ENCODE assay signal across 21 cellular contexts in genomic region chr15:71133734-71134464, GRCh38. TPM values are rescaled to one million over a fixed set of nuclear protein-coding genes. Genes with fewer than 3 reads are reported as not detected.
A peak's percentile ranks its signal among the peaks of the same experiment; 100 is the strongest.
DNase-seq lines count a peak whose midpoint lies in the region; ATAC-seq and TF ChIP-seq lines count a peak whose summit lies in the region.
"Had no signal": no experiment of that assay in that cellular context is flagged by ENCODE, and none has a peak within 500 bp of the region (broad histone marks: within the 10 kb centered on the region; RNA-seq: fewer than 3 reads in every experiment).

No MANE protein-coding gene starts in this region.

- peak overlapping the region; percentile 34 for H2AK9ac ChIP-seq in IMR-90 (replicated peaks; ENCODE audit: low read depth, low read length, poor library complexity)

- H3K9me3 ChIP-seq in IMR-90 (ENCODE audit: control insufficient read depth, insufficient read depth, low read length) (no peaks in the 10 kb centered on the region), right cardiac atrium (ENCODE audit: control insufficient read depth, low read length) (no peaks in the 10 kb centered on the region), psoas muscle (no peaks in the 10 kb centered on the region), Peyer's patch (no peaks in the 10 kb centered on the region), Karpas-422 (ENCODE audit: low read length) (no peaks in the 10 kb centered on the region)
- H3K9me3 ChIP-seq: sigmoid colon, upper lobe of left lung had no signal

- BruUV-seq in IMR-90 (replicated peaks; lab: Mats Ljungman, UMichigan): no TSS peak

- H3K56ac ChIP-seq in IMR-90 (ENCODE audit: extremely low read depth, insufficient read depth, low read length): no peak overlapping the region

- H2AK5ac ChIP-seq in IMR-90 (ENCODE audit: low read depth, low read length): peak overlapping the region; percentile 5; the same call in 1 of the 2 replicates

- no peak overlapping the region for H2AFZ ChIP-seq in IMR-90 (replicated peaks; ENCODE audit: low read length, poor library complexity)
- H2AFZ ChIP-seq in Karpas-422 (ENCODE audit: low read length): no peak overlapping the region

- dilution Hi-C loops in IMR-90 (cut with HindIII; ENCODE audit: low sequenced_read_pairs, unreplicated experiment): no loop called here

- DNase-seq in IMR-90 (no peak), dermis microvascular lymphatic vessel endothelial cell (ENCODE audit: low read depth in 2 of 2) (peak; percentile 64 to 69), right cardiac atrium (peak in 1 of 3 donors; percentile 61), psoas muscle (peak in 1 of 2 donors; percentile 67), Peyer's patch (no peak), Karpas-422 (no peak)
- DNase-seq in effector CD8-positive, alpha-beta T cell (lab: John Stamatoyannopoulos, UW): no peak
- DNase-seq: activated CD4-positive, alpha-beta memory T cell treated with anti-CD3 and anti-CD28 coated beads, Interleukin-2, amount 10 ng/mL, durations not matched to agents 7 days and 5 days; activated naive CD8-positive, alpha-beta T cell treated with anti-CD3 and anti-CD28 coated beads, Interleukin-2, amount 10 ng/mL, durations not matched to agents 7 days and 5 days; head of caudate nucleus; NCI-H1048; NCI-H2081 treated with DMSO at 0.1 percent for 48 hours; NCI-H524; sigmoid colon; stimulated activated CD4-positive, alpha-beta T cell treated with anti-CD3 and anti-CD28 coated beads, Interleukin-1b, Interleukin-23, amount 100 ng/mL, for 48 hours; stimulated activated naive CD8-positive, alpha-beta T cell treated with anti-CD3 and anti-CD28 coated beads, Interleukin-15, amount 100 ng/mL, for 72 hours; upper lobe of left lung had no signal

- no peak overlapping the region; the same call in 1 of the 2 replicates for H3K14ac ChIP-seq in IMR-90 (replicated peaks; ENCODE audit: low read depth, low read length)

- TF ChIP-seq POLR2A in IMR-90 (IDR thresholded peaks at IDR 0.05; ENCODE audit: low read depth, low read length) (no peak), Peyer's patch (IDR thresholded peaks at IDR 0.05) (no peak)

- no peak overlapping the region for H2BK15ac ChIP-seq in IMR-90 (ENCODE audit: low read depth, low read length)

- H3K27ac ChIP-seq in IMR-90 (ENCODE audit: insufficient read depth, low read length) (no peak overlapping the region), right cardiac atrium (ENCODE audit: low read length) (peak overlapping the region; percentile 84), psoas muscle (peak overlapping the region; percentile 36), Peyer's patch (no peak overlapping the region), Karpas-422 (ENCODE audit: low read length) (no peak overlapping the region)
- H3K27ac ChIP-seq: sigmoid colon, upper lobe of left lung had no signal

- peak overlapping the region; percentile 33; the same call in 1 of the 2 replicates for H2BK20ac ChIP-seq in IMR-90 (ENCODE audit: low read depth, low read length)

- H3K4me1 ChIP-seq in IMR-90 (ENCODE audit: control insufficient read depth, insufficient read depth, low read length): peaks cover 19% of the 10 kb centered on the region
- peaks cover 7% of the 10 kb centered on the region for H3K4me1 ChIP-seq in right cardiac atrium (ENCODE audit: control insufficient read depth, insufficient read depth, low read length)
- H3K4me1 ChIP-seq in psoas muscle: peaks cover 27% of the 10 kb centered on the region
- no peaks in the 10 kb centered on the region for H3K4me1 ChIP-seq in Peyer's patch
- H3K4me1 ChIP-seq in Karpas-422 (ENCODE audit: low read length): no peaks in the 10 kb centered on the region
- H3K4me1 ChIP-seq: sigmoid colon had no signal

- no peak overlapping the region for H3K9ac ChIP-seq in IMR-90 (ENCODE audit: low read depth, low read length)
- H3K9ac ChIP-seq in Karpas-422 (ENCODE audit: low read length): no peak overlapping the region

- no peaks in the 10 kb centered on the region for H3K36me3 ChIP-seq in IMR-90 (ENCODE audit: control insufficient read depth, insufficient read depth, low read length)
- H3K36me3 ChIP-seq in psoas muscle (ENCODE audit: insufficient read depth in 1 of 2, low read depth in 1 of 2): no peaks in the 10 kb centered on the region
- H3K36me3 ChIP-seq in Peyer's patch: no peaks in the 10 kb centered on the region
- H3K36me3 ChIP-seq in Karpas-422 (ENCODE audit: insufficient read depth, low read length): no peaks in the 10 kb centered on the region
- H3K36me3 ChIP-seq: sigmoid colon, upper lobe of left lung had no signal

- no peak overlapping the region for H3K23ac ChIP-seq in IMR-90 (ENCODE audit: low read depth, low read length)

- H3K9me1 ChIP-seq in IMR-90 (ENCODE audit: insufficient read depth, low read length): peaks cover 41% of the 10 kb centered on the region

- no peak overlapping the region for H4K5ac ChIP-seq in IMR-90 (ENCODE audit: low read depth, low read length)

- no peaks in the 10 kb centered on the region for H3K79me2 ChIP-seq in Karpas-422 (ENCODE audit: low read length)

- in situ Hi-C loops in IMR-90 (cut with MboI; ENCODE audit: low sequenced_read_pairs): no loop called here

- peaks cover 10% of the 10 kb centered on the region; the same call in 1 of the 2 replicates for H4K20me1 ChIP-seq in IMR-90 (ENCODE audit: insufficient read depth, low read length)
- H4K20me1 ChIP-seq in Karpas-422 (ENCODE audit: insufficient read depth, low read depth, low read length): no peaks in the 10 kb centered on the region

- POLR2A ChIA-PET in IMR-90 (lab: Charles Lee; ENCODE audit: unreplicated experiment): no interaction called here

- no peaks in the 10 kb centered on the region for H3K9me2 ChIP-seq in Karpas-422 (replicated peaks; ENCODE audit: insufficient read depth, low read length)

- no peaks in the 10 kb centered on the region for H3K27me3 ChIP-seq in IMR-90 (ENCODE audit: control insufficient read depth, insufficient read depth, low read length)
- no peaks in the 10 kb centered on the region for H3K27me3 ChIP-seq in right cardiac atrium (ENCODE audit: control insufficient read depth, insufficient read depth)
- H3K27me3 ChIP-seq in psoas muscle (ENCODE audit: insufficient read depth in 3 of 3, low read length in 2 of 3): no peaks in the 10 kb centered on the region
- no peaks in the 10 kb centered on the region for H3K27me3 ChIP-seq in Peyer's patch
- no peaks in the 10 kb centered on the region for H3K27me3 ChIP-seq in Karpas-422 (ENCODE audit: low read length)
- H3K27me3 ChIP-seq: sigmoid colon, upper lobe of left lung had no signal

- H3K4me3 ChIP-seq in IMR-90 (ENCODE audit: insufficient read depth, low read depth, low read length): no peak overlapping the region
- no peak overlapping the region for H3K4me3 ChIP-seq in right cardiac atrium (ENCODE audit: low read length)
- no peak overlapping the region for H3K4me3 ChIP-seq in psoas muscle
- H3K4me3 ChIP-seq in Peyer's patch: no peak overlapping the region
- H3K4me3 ChIP-seq in Karpas-422 (ENCODE audit: low read length): no peak overlapping the region
- H3K4me3 ChIP-seq: K562, sigmoid colon, upper lobe of left lung had no signal

- no peak overlapping the region; the same call in 1 of the 2 replicates for H3K4ac ChIP-seq in IMR-90 (ENCODE audit: low read depth, low read length)

- TF ChIP-seq RAD21 in IMR-90 (IDR thresholded peaks at IDR 0.05; ENCODE audit: low read length): no peak

- peak overlapping the region; percentile 3; the same call in 1 of the 2 replicates for H2BK120ac ChIP-seq in IMR-90 (ENCODE audit: low read depth, low read length)

- no peak overlapping the region for H2BK5ac ChIP-seq in IMR-90 (ENCODE audit: low read depth, low read length, poor library complexity, severe bottlenecking)

- no peak overlapping the region for H4K91ac ChIP-seq in IMR-90 (ENCODE audit: insufficient read depth, low read depth, low read length)

- ATAC-seq in IMR-90 (ENCODE audit: low read depth): no peak
- peak; percentile 67 to 79 for ATAC-seq in right cardiac atrium
- peak; percentile 43 to 91 (median 88) for ATAC-seq in psoas muscle
- ATAC-seq in HG03571 (IDR thresholded peaks at IDR 0.05; ENCODE audit: unreplicated experiment): no peak
- ATAC-seq: K562; stimulated activated naive CD8-positive, alpha-beta T cell treated with anti-CD3 and anti-CD28 coated beads, Interleukin-15, amount 100 ng/mL, for 72 hours; WTC11 had no signal

- WGBS in IMR-90 (ENCODE audit: extremely low coverage in 2 of 2, insufficient read length in 1 of 2), 2 experiments: 61% methylated on average over 2 of the region's 12 CpGs; no CpG with 5 or more reads in 1 of the 2 experiments
- 52% methylated on average over 12 of the region's 12 CpGs for WGBS in right cardiac atrium
- WGBS in psoas muscle, 3 donors: 24 to 29% (median 28%) methylated on average over 12 of the region's 12 CpGs

- CTCF ChIA-PET in IMR-90 (lab: Yijun Ruan, JAX): no interaction called here

- peaks cover 39 to 80% of the 10 kb centered on the region in 2 experiments for H3K79me1 ChIP-seq in IMR-90 (ENCODE audit: low read depth in 1 of 2, low read length in 2 of 2)

- H3K4me2 ChIP-seq in IMR-90 (ENCODE audit: low read depth, low read length) (no peak overlapping the region), Karpas-422 (ENCODE audit: low read depth, low read length, poor library complexity, severe bottlenecking) (no peak overlapping the region)

- H3K18ac ChIP-seq in IMR-90 (ENCODE audit: low read depth, low read length): no peak overlapping the region

- intact Hi-C loops in IMR-90 (cut with micrococcal nuclease) (no loop called here), right cardiac atrium (cut with DNase I) (no loop called here), psoas muscle (cut with DNase I) (no loop called here)

- no peak overlapping the region for H4K8ac ChIP-seq in IMR-90 (ENCODE audit: low read depth in 2 of 2, low read length in 2 of 2)

- no peak for TF ChIP-seq CTCF in IMR-90 (conservative IDR thresholded peaks at IDR 0.05; ENCODE audit: low read depth, low read length)
- TF ChIP-seq CTCF in psoas muscle (IDR thresholded peaks at IDR 0.05): no peak
- no peak for TF ChIP-seq CTCF in Peyer's patch (IDR thresholded peaks at IDR 0.05)

TF ChIP-seq in IMR-90, 13 proteins besides CTCF, POLR2A, EP300 and RAD21 (continues in another document):
- TF ChIP-seq NFE2L2 (IDR thresholded peaks at IDR 0.05; ENCODE audit: low read depth, low read length) (no peak), BHLHE40 (IDR thresholded peaks at IDR 0.05; ENCODE audit: low read depth, low read length) (no peak), CEBPB (IDR thresholded peaks at IDR 0.05; ENCODE audit: low read depth, low read length) (no peak)

RNA-seq across cellular contexts. Expression of gene THSD4, which starts 18.6 kb away (rescaled TPM):
- total RNA-seq in IMR-90 (2012; rRNA removed) (25.5 and 31.1 TPM in 2 replicates), dermis microvascular lymphatic vessel endothelial cell (13.1 and 25.4 TPM in 2 replicates), right cardiac atrium (10 to 100 TPM; 63.6 to 93.8 (median 73.8) TPM), psoas muscle (1 to 10 TPM; 1.8 to 3.1 (median 2.5) TPM), Peyer's patch (10 to 100 TPM; 10.7 to 59.5 (median 49.0) TPM)
- polyA plus RNA-seq in IMR-90 (2012; rRNA removed) (30.5 and 31.1 TPM in 2 replicates), right cardiac atrium (40.5 TPM), psoas muscle (1 to 10 TPM in 1 of 3 donors, under 1 TPM in 2; 0.21 to 1.3 (median 0.39) TPM)
- polyA plus RNA-seq in IMR-90 (2012; cell fraction: cytosol; rRNA removed): 21.7 and 44.3 TPM in 2 replicates
- 38.0 and 45.5 TPM in 2 replicates for polyA plus RNA-seq in IMR-90 (2012; cell fraction: nucleus; rRNA removed; ENCODE audit: low replicate concordance)
- total RNA-seq in Karpas-422 (2014; rRNA removed; shearing (Covaris generic); ENCODE audit: low replicate concordance): 0.11 TPM in 1 of 2 replicates, not detected in the other
- total RNA-seq: activated naive CD8-positive, alpha-beta T cell treated with anti-CD3 and anti-CD28 coated beads, Interleukin-2, amount 10 ng/mL, durations not matched to agents 7 days and 5 days; T-helper 2 cell treated with Interferon-gamma antibody and Interleukin-4, amounts not matched to agents 100 ng/mL and 5 ng/mL, for 36 hours had no signal

Comparison
In these comparisons a context has a peak if more than half of its experiments do, and no peak if none do; other contexts are left out.
1. ATAC-seq: peak in right cardiac atrium (2 of 2) and psoas muscle (4 of 4); none in IMR-90 (single experiment) and HG03571 (single experiment).
2. DNase-seq: peak in dermis microvascular lymphatic vessel endothelial cell (2 of 2); none in IMR-90 (single experiment), Peyer's patch (0 of 3), Karpas-422 (single experiment) and effector CD8-positive, alpha-beta T cell (single experiment).
3. H3K27ac ChIP-seq: peak in right cardiac atrium (single experiment) and psoas muscle (single experiment); none in IMR-90 (single experiment), Peyer's patch (0 of 4) and Karpas-422 (single experiment).